17 cellular contexts compared by ENCODE assay signal in the genomic region with DNA sequence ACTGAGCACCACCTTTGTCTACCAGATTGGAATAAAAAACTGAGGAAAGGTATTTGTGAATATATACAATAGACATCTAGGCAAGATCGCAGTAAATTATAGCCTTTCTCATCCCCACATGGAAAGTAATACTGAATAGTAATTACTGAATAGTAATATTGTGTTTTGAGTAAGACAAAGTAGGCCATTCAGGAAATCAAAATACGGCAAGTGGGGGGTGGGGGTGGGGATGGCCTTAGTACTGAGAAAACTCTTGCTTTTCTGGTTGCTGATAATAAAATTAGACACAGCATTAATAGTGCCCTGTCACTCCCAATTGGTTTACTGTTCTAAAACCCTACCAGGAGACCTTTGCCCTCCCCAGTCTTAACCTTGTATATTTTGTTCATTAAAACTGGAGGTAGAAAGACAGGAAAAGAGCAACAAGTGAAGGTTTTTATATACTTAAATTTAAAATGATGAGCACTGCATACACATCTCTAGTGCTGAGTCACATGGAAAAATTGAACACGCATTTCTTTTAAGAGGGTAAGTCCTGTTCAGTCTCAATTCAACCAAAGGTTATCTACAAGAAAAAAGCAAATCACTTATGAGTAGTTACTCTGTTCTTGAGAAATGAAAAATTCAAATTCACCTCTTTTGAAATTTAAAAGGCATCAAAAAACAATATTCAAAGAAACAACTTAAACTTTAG.
DNase-seq lines count a peak whose midpoint lies in the region; ATAC-seq and TF ChIP-seq lines count a peak whose summit lies in the region.
"Had no signal": no experiment of that assay in that cellular context is flagged by ENCODE, and none has a peak within 500 bp of the region (broad histone marks: within the 10 kb centered on the region; RNA-seq: fewer than 3 reads in every experiment).

No MANE protein-coding gene starts in this region.

- RAD21 ChIA-PET in HCT116 (lab: Charles Lee; ENCODE audit: low non-redundant PET in 1 of 2, low total read pairs in 2 of 2, uncharacterized antibody in 2 of 2, unreplicated experiment in 2 of 2) = no interaction called here

- no TSS peak for BruUV-seq in HCT116 (replicated peaks; lab: Mats Ljungman, UMichigan)

- no peaks in the 10 kb centered on the region for H3K9me2 ChIP-seq in HCT116 (ENCODE audit: insufficient read depth)

- peak overlapping the region; percentile 14 for H3K4me3 Mint-ChIP-seq in activated T-helper 2 cell treated with anti-CD3 and anti-CD28 coated beads, Interferon-gamma antibody, Interleukin-2, Interleukin-4, amounts not matched to agents 10 μg/mL and 5 μg/mL and 100 μg/mL, durations not matched to agents 14 hours and 24 hours and 36 hours (ENCODE audit: low read depth)
- H3K4me3 Mint-ChIP-seq in nephron progenitor cell = no peak overlapping the region
- H3K4me3 Mint-ChIP-seq: naive B cell, T-helper 17 cell had no signal

- CTCF ChIA-PET in HCT116 (lab: Charles Lee) = no interaction called here

- intact Hi-C loops in HCT116 (cut with micrococcal nuclease) (no loop called here), sciatic nerve (cut with DNase I) (no loop called here)
- intact Hi-C loops in activated T-helper 2 cell treated with anti-CD3 and anti-CD28 coated beads, Interferon-gamma antibody, Interleukin-2, Interleukin-4, amounts not matched to agents 10 μg/mL and 5 μg/mL and 100 μg/mL, durations not matched to agents 14 hours and 24 hours and 36 hours (cut with micrococcal nuclease) = loop anchor here (1.0 to 2.0 kb wide), 7 partner anchors 13 to 66 kb away; a partner anchor contains a TSS

- peak; percentile 11 to 26 for DNase-seq in activated CD4-positive, alpha-beta T cell treated with anti-CD3 and anti-CD28 coated beads, Interleukin-2, amount 50 U/mL, for 48 hours
- no peak for DNase-seq in activated CD4-positive, alpha-beta T cell treated with anti-CD3 and anti-CD28 coated beads, Interleukin-2, amount 50 U/mL, for 1 hour
- DNase-seq in HCT116 (ENCODE audit: low read depth, low spot score) (no peak), nephron progenitor cell (no peak), sciatic nerve (ENCODE audit: low spot score) (no peak)
- DNase-seq in activated T-helper 2 cell treated with anti-CD3 and anti-CD28 coated beads, Interferon-gamma antibody, Interleukin-2, Interleukin-4, amounts not matched to agents 10 μg/mL and 5 μg/mL and 100 μg/mL, durations not matched to agents 14 hours and 24 hours and 36 hours (ENCODE audit: low spot score) = no peak
- no peak for DNase-seq in effector CD4-positive, alpha-beta T cell
- no peak for DNase-seq in effector memory CD4-positive, alpha-beta T cell
- DNase-seq: glutamatergic neuron, naive B cell, NCI-H187, NCI-H446 treated with DMSO at 0.1 percent for 48 hours, T-helper 17 cell had no signal

- peaks cover 22% of the 10 kb centered on the region for H3K4me1 Mint-ChIP-seq in activated T-helper 2 cell treated with anti-CD3 and anti-CD28 coated beads, Interferon-gamma antibody, Interleukin-2, Interleukin-4, amounts not matched to agents 10 μg/mL and 5 μg/mL and 100 μg/mL, durations not matched to agents 14 hours and 24 hours and 36 hours (ENCODE audit: low read depth)
- no peaks in the 10 kb centered on the region for H3K4me1 Mint-ChIP-seq in nephron progenitor cell
- H3K4me1 Mint-ChIP-seq: T-helper 17 cell had no signal

- no peak overlapping the region for H3K27ac ChIP-seq in HCT116 (ENCODE audit: low read depth, low read length)
- no peak overlapping the region for H3K27ac ChIP-seq in effector memory CD4-positive, alpha-beta T cell (ENCODE audit: insufficient read depth, low read length, poor library complexity, severe bottlenecking)
- H3K27ac ChIP-seq: C4-2B, prostate gland, vagina had no signal

- peaks cover 49% of the 10 kb centered on the region for H3K36me3 Mint-ChIP-seq in activated T-helper 2 cell treated with anti-CD3 and anti-CD28 coated beads, Interferon-gamma antibody, Interleukin-2, Interleukin-4, amounts not matched to agents 10 μg/mL and 5 μg/mL and 100 μg/mL, durations not matched to agents 14 hours and 24 hours and 36 hours (ENCODE audit: low read depth)
- peaks cover 86% of the 10 kb centered on the region for H3K36me3 Mint-ChIP-seq in nephron progenitor cell (ENCODE audit: low read depth)

- 0 out of 2 replicates have a peak, but pooled peaks cover under 1% of the 10 kb centered on the region for H4K20me1 ChIP-seq in HCT116 (ENCODE audit: insufficient read depth)

- TF ChIP-seq RAD21 in HCT116 (IDR thresholded peaks at IDR 0.05; ENCODE audit: low read depth) = no peak

- peak overlapping the region; percentile 91 for H3K27ac Mint-ChIP-seq in activated T-helper 2 cell treated with anti-CD3 and anti-CD28 coated beads, Interferon-gamma antibody, Interleukin-2, Interleukin-4, amounts not matched to agents 10 μg/mL and 5 μg/mL and 100 μg/mL, durations not matched to agents 14 hours and 24 hours and 36 hours
- peak overlapping the region; percentile 44 for H3K27ac Mint-ChIP-seq in nephron progenitor cell
- H3K27ac Mint-ChIP-seq: T-helper 17 cell had no signal

- H3K27me3 ChIP-seq in HCT116 (ENCODE audit: insufficient read depth, low read length) = no peaks in the 10 kb centered on the region
- no peaks in the 10 kb centered on the region for H3K27me3 ChIP-seq in effector memory CD4-positive, alpha-beta T cell (replicated peaks; ENCODE audit: control insufficient read depth, insufficient read depth, low read length, poor library complexity, severe bottlenecking)
- H3K27me3 ChIP-seq: vagina had no signal

- H3K4me2 ChIP-seq in HCT116 (ENCODE audit: low read length) = no peak overlapping the region

- H3K4me3 ChIP-seq in HCT116 (replicated peaks in 1 of 2; ENCODE audit: low read depth in 1 of 2, low read length in 2 of 2) = no peak overlapping the region
- no peak overlapping the region for H3K4me3 ChIP-seq in effector memory CD4-positive, alpha-beta T cell (ENCODE audit: insufficient read depth, low read depth, low read length, poor library complexity, severe bottlenecking)
- H3K4me3 ChIP-seq: prostate gland, vagina had no signal

- no peak overlapping the region for H2AFZ ChIP-seq in HCT116 (ENCODE audit: low read depth, low read length, poor library complexity, severe bottlenecking)

- TF ChIP-seq CTCF in HCT116 (IDR thresholded peaks at IDR 0.05 in 2 of 3, conservative IDR thresholded peaks at IDR 0.05 in 1 of 3; ENCODE audit: borderline replicate concordance in 1 of 3, insufficient read depth in 1 of 3, low read depth in 2 of 3, low read length in 2 of 3) = no peak
- TF ChIP-seq CTCF in nephron progenitor cell (IDR thresholded peaks at IDR 0.05) = no peak

- POLR2A ChIA-PET in HCT116 (lab: Charles Lee) = no interaction called here

- ATAC-seq in HCT116 (no peak), sciatic nerve (no peak)
- ATAC-seq: Right ventricle myocardium inferior, T-helper 17 cell had no signal

- H3K79me2 ChIP-seq in HCT116 (ENCODE audit: insufficient read depth, low read length) = peaks cover 74% of the 10 kb centered on the region

- H3K9me3 Mint-ChIP-seq in activated T-helper 2 cell treated with anti-CD3 and anti-CD28 coated beads, Interferon-gamma antibody, Interleukin-2, Interleukin-4, amounts not matched to agents 10 μg/mL and 5 μg/mL and 100 μg/mL, durations not matched to agents 14 hours and 24 hours and 36 hours = peaks cover 15% of the 10 kb centered on the region
- peaks cover 35% of the 10 kb centered on the region for H3K9me3 Mint-ChIP-seq in nephron progenitor cell

- H3K4me1 ChIP-seq in HCT116 (ENCODE audit: control insufficient read depth in 1 of 2, insufficient read depth in 2 of 2, low read length in 2 of 2) = peaks cover 0 to 9% of the 10 kb centered on the region in 2 experiments; a peak in 1 of 4 replicates
- no peaks in the 10 kb centered on the region for H3K4me1 ChIP-seq in effector memory CD4-positive, alpha-beta T cell (ENCODE audit: control insufficient read depth, insufficient read depth, low read length, poor library complexity, severe bottlenecking)
- H3K4me1 ChIP-seq: prostate gland, vagina had no signal

- H3K9me3 ChIP-seq in HCT116 (ENCODE audit: control insufficient read depth in 1 of 2, insufficient read depth in 1 of 2, low read depth in 1 of 2, low read length in 2 of 2) = no peaks in the 10 kb centered on the region
- H3K9me3 ChIP-seq in effector memory CD4-positive, alpha-beta T cell (ENCODE audit: control insufficient read depth, low read length) = no peaks in the 10 kb centered on the region
- H3K9me3 ChIP-seq: prostate gland, vagina had no signal

- H3K27me3 Mint-ChIP-seq in activated T-helper 2 cell treated with anti-CD3 and anti-CD28 coated beads, Interferon-gamma antibody, Interleukin-2, Interleukin-4, amounts not matched to agents 10 μg/mL and 5 μg/mL and 100 μg/mL, durations not matched to agents 14 hours and 24 hours and 36 hours (ENCODE audit: low read depth) = no peaks in the 10 kb centered on the region
- no peaks in the 10 kb centered on the region for H3K27me3 Mint-ChIP-seq in nephron progenitor cell (ENCODE audit: low read depth, poor library complexity)

- H3K36me3 ChIP-seq in HCT116 (ENCODE audit: control insufficient read depth in 1 of 2, insufficient read depth in 2 of 2, low read length in 2 of 2) = peaks cover 10 to 31% of the 10 kb centered on the region in 2 experiments
- H3K36me3 ChIP-seq in effector memory CD4-positive, alpha-beta T cell (ENCODE audit: control insufficient read depth, insufficient read depth, low read length) = no peaks in the 10 kb centered on the region
- H3K36me3 ChIP-seq: prostate gland, vagina had no signal

- TF ChIP-seq POLR2A in HCT116 (IDR thresholded peaks at IDR 0.05; ENCODE audit: borderline replicate concordance, extremely low read depth, insufficient read depth, insufficient read length) = no peak

- no peak overlapping the region for H3K9ac ChIP-seq in HCT116 (ENCODE audit: low read length)

TF ChIP-seq in HCT116, 20 proteins besides CTCF, POLR2A, EP300 and RAD21:
- TF ChIP-seq EGR1 (IDR thresholded peaks at IDR 0.05; ENCODE audit: low read depth) (no peak), FOSL1 (IDR thresholded peaks at IDR 0.05; ENCODE audit: low read depth) (0 out of 2 replicates have a peak, but pooled peaks have one; percentile 8), JUND (IDR thresholded peaks at IDR 0.05) (no peak), TCF7L2 (IDR thresholded peaks at IDR 0.05; ENCODE audit: borderline replicate concordance, extremely low read depth, insufficient read depth, insufficient read length) (no peak), YY1 (IDR thresholded peaks at IDR 0.05; ENCODE audit: extremely low read depth, insufficient replicate concordance, low read depth, low read length) (no peak)
TF ChIP-seq in HCT116: peak in this region for 1.

Comparison
In these comparisons a context has a peak if more than half of its experiments do, and no peak if none do; other contexts are left out.
1. DNase-seq: peak in activated CD4-positive, alpha-beta T cell treated with anti-CD3 and anti-CD28 coated beads, Interleukin-2, amount 50 U/mL, for 48 hours (2 of 2); none in activated CD4-positive, alpha-beta T cell treated with anti-CD3 and anti-CD28 coated beads, Interleukin-2, amount 50 U/mL, for 1 hour (single experiment), HCT116 (single experiment), activated T-helper 2 cell treated with anti-CD3 and anti-CD28 coated beads, Interferon-gamma antibody, Interleukin-2, Interleukin-4, amounts not matched to agents 10 μg/mL and 5 μg/mL and 100 μg/mL, durations not matched to agents 14 hours and 24 hours and 36 hours (single experiment), nephron progenitor cell (single experiment), effector CD4-positive, alpha-beta T cell (single experiment), sciatic nerve (single experiment) and effector memory CD4-positive, alpha-beta T cell (0 of 3).